8 cellular contexts compared by ENCODE assay signal in genomic region chr9:21709464-21710058, GRCh38.
A peak's percentile ranks its signal among the peaks of the same experiment; 100 is the strongest.
DNase-seq lines count a peak whose midpoint lies in the region; ATAC-seq, FAIRE-seq and TF ChIP-seq lines count a peak whose summit lies in the region.

No MANE protein-coding gene starts in this region.

- H3K27me3 Mint-ChIP-seq in CD8-positive, alpha-beta T cell (ENCODE audit: low read depth), result no peaks in the 10 kb centered on the region
- no peaks in the 10 kb centered on the region for H3K27me3 Mint-ChIP-seq in astrocyte (ENCODE audit: low read depth, unreplicated experiment)

- no peak overlapping the region for H3K4me3 ChIP-seq in CD8-positive, alpha-beta T cell (ENCODE audit: low read depth, low read length)
- H3K4me3 ChIP-seq in RWPE2 (ENCODE audit: severe bottlenecking) (no peak overlapping the region), astrocyte (ENCODE audit: insufficient read depth, low read depth, low read length) (no peak overlapping the region), keratinocyte (ENCODE audit: control insufficient read depth in 2 of 3, extremely low read depth in 1 of 3, insufficient read depth in 2 of 3, low read depth in 1 of 3, low read length in 3 of 3) (no peak overlapping the region)

- no peak overlapping the region for H3K4me3 Mint-ChIP-seq in CD8-positive, alpha-beta T cell
- no peak overlapping the region for H3K4me3 Mint-ChIP-seq in astrocyte (ENCODE audit: unreplicated experiment)

- dilution Hi-C loops in keratinocyte (cut with MboI; ENCODE audit: extremely low pct_ligation_motif_present, low sequenced_read_pairs), result no loop called here

- H3K9me3 Mint-ChIP-seq in CD8-positive, alpha-beta T cell, result no peaks in the 10 kb centered on the region
- no peaks in the 10 kb centered on the region for H3K9me3 Mint-ChIP-seq in astrocyte (ENCODE audit: unreplicated experiment)

- no peak overlapping the region for H3K27ac Mint-ChIP-seq in CD8-positive, alpha-beta T cell
- H3K27ac Mint-ChIP-seq in astrocyte (ENCODE audit: unreplicated experiment), result no peak overlapping the region

- no peaks in the 10 kb centered on the region for H4K20me1 ChIP-seq in astrocyte (ENCODE audit: insufficient read depth, low read length)
- H4K20me1 ChIP-seq in keratinocyte (ENCODE audit: control insufficient read depth, extremely low read depth, insufficient read depth, low read length), result no peaks in the 10 kb centered on the region

- no peak overlapping the region for H3K27ac ChIP-seq in CD8-positive, alpha-beta T cell (ENCODE audit: low read depth, low read length)
- H3K27ac ChIP-seq in RWPE2 (ENCODE audit: poor library complexity, severe bottlenecking) (peak overlapping the region; percentile 96), astrocyte (ENCODE audit: low read depth, low read length) (no peak overlapping the region), keratinocyte (ENCODE audit: control insufficient read depth, insufficient read depth, low read length) (no peak overlapping the region)

- peaks cover 20% of the 10 kb centered on the region for H3K4me1 Mint-ChIP-seq in CD8-positive, alpha-beta T cell (ENCODE audit: low read depth)
- H3K4me1 Mint-ChIP-seq in astrocyte (ENCODE audit: low read depth, unreplicated experiment), result peaks cover 16% of the 10 kb centered on the region

- CTCF ChIA-PET in CD8-positive, alpha-beta T cell (lab: Charles Lee), result interaction anchor here (0.7 to 8.7 kb wide), 36 partner anchors 9 to 1527 kb away, joined by 3 to 85 read pairs (median 4); no protein-coding TSS in a partner anchor

- intact Hi-C loops in CD8-positive, alpha-beta T cell (cut with DNase I, micrococcal nuclease), result loop anchor here (1.0 to 10.0 kb wide), 6 partner anchors 79 to 383 kb away; no protein-coding TSS in a partner anchor

- H3K27me3 ChIP-seq in CD8-positive, alpha-beta T cell (ENCODE audit: insufficient read depth, low read length), result no peaks in the 10 kb centered on the region
- H3K27me3 ChIP-seq in RWPE2 (ENCODE audit: insufficient read depth, poor library complexity, severe bottlenecking) (no peaks in the 10 kb centered on the region), astrocyte (ENCODE audit: insufficient read depth, low read length) (no peaks in the 10 kb centered on the region), keratinocyte (ENCODE audit: control insufficient read depth, extremely low read depth, insufficient read depth, low read length) (no peaks in the 10 kb centered on the region)

- TF ChIP-seq CTCF in CD8-positive, alpha-beta T cell (IDR thresholded peaks at IDR 0.05), result peak; percentile 84
- TF ChIP-seq CTCF in RWPE2 (IDR thresholded peaks at IDR 0.05; ENCODE audit: poor library complexity, severe bottlenecking) (peak; percentile 89), astrocyte (IDR thresholded peaks at IDR 0.05; ENCODE audit: insufficient read depth, low read depth, low read length) (peak; percentile 87), keratinocyte (optimal IDR thresholded peaks at IDR 0.05 in 1 of 3, IDR thresholded peaks at IDR 0.05 in 1 of 3, conservative IDR thresholded peaks at IDR 0.05 in 1 of 3; ENCODE audit: extremely low read depth in 1 of 3, insufficient read depth in 2 of 3, low read length in 3 of 3) (peak; percentile 66 to 88 (median 71))

- H3K79me2 ChIP-seq in astrocyte (ENCODE audit: insufficient read depth, low read length), result no peaks in the 10 kb centered on the region
- H3K79me2 ChIP-seq in keratinocyte (ENCODE audit: control insufficient read depth, insufficient read depth, low read length), result no peaks in the 10 kb centered on the region

- no peak overlapping the region for H3K4me2 ChIP-seq in astrocyte (ENCODE audit: low read length)
- H3K4me2 ChIP-seq in keratinocyte (ENCODE audit: control insufficient read depth, extremely low read depth, insufficient read depth, low read depth, low read length), result no peak overlapping the region

- H3K4me1 ChIP-seq in CD8-positive, alpha-beta T cell (ENCODE audit: insufficient read depth, low read length), result no peaks in the 10 kb centered on the region
- H3K4me1 ChIP-seq in RWPE2 (ENCODE audit: insufficient read depth, poor library complexity, severe bottlenecking), result peaks cover 54% of the 10 kb centered on the region
- peaks cover 13% of the 10 kb centered on the region for H3K4me1 ChIP-seq in astrocyte (ENCODE audit: insufficient read depth, low read length)
- peaks cover 51% of the 10 kb centered on the region for H3K4me1 ChIP-seq in keratinocyte (ENCODE audit: control insufficient read depth, extremely low read depth, insufficient read depth, low read length)

- peak; percentile 70 for FAIRE-seq in GM19239 (lab: Jason Lieb, UNC)
- FAIRE-seq in astrocyte (lab: Jason Lieb, UNC), result peak; percentile 90
- peak; percentile 97 for FAIRE-seq in keratinocyte (lab: Jason Lieb, UNC)
- no peak for FAIRE-seq in urothelium cell line (lab: Jason Lieb, UNC)

- H3K36me3 ChIP-seq in CD8-positive, alpha-beta T cell (ENCODE audit: insufficient read depth, low read length), result no peaks in the 10 kb centered on the region
- H3K36me3 ChIP-seq in RWPE2 (ENCODE audit: low read depth) (no peaks in the 10 kb centered on the region), astrocyte (ENCODE audit: insufficient read depth, low read length) (no peaks in the 10 kb centered on the region), keratinocyte (ENCODE audit: control insufficient read depth in 2 of 2, extremely low read depth in 1 of 2, insufficient read depth in 2 of 2, low read length in 2 of 2) (no peaks in the 10 kb centered on the region)

- DNase-seq in CD8-positive, alpha-beta T cell, result peak; percentile 35 to 75 (median 47)
- DNase-seq in GM19239 (ENCODE audit: insufficient read length, low spot score) (peak; percentile 9), RWPE2 (ENCODE audit: low spot score) (no peak), astrocyte (ENCODE audit: low read depth) (no peak), keratinocyte (ENCODE audit: low read depth, low spot score) (peak; percentile 49), urothelium cell line (ENCODE audit: low spot score) (no peak)
- DNase-seq in stimulated activated CD4-positive, alpha-beta T cell treated with anti-CD3 and anti-CD28 coated beads, Interleukin-4, amount 100 ng/mL, for 48 hours (ENCODE audit: low read depth in 2 of 2), result peak; percentile 53 to 67

- POLR2A ChIA-PET in CD8-positive, alpha-beta T cell (lab: Charles Lee), result no interaction called here

- ATAC-seq in CD8-positive, alpha-beta T cell, result peak; percentile 81
- ATAC-seq in HG03460 (IDR thresholded peaks at IDR 0.05; ENCODE audit: unreplicated experiment) (peak; percentile 74), RWPE2 (ENCODE audit: low read depth) (no peak; the same call in 2 of the 3 replicates)

- no peaks in the 10 kb centered on the region for H3K36me3 Mint-ChIP-seq in CD8-positive, alpha-beta T cell
- H3K36me3 Mint-ChIP-seq in astrocyte (ENCODE audit: low read depth, unreplicated experiment), result no peaks in the 10 kb centered on the region

- no peaks in the 10 kb centered on the region for H3K9me1 ChIP-seq in keratinocyte (ENCODE audit: control insufficient read depth, extremely low read depth, insufficient read depth, low read length)

- no peak overlapping the region for H2AFZ ChIP-seq in astrocyte (ENCODE audit: low read depth, low read length)
- no peak overlapping the region for H2AFZ ChIP-seq in keratinocyte (ENCODE audit: control insufficient read depth, low read length)

- H3K9ac ChIP-seq in astrocyte (ENCODE audit: low read length), result no peak overlapping the region
- no peak overlapping the region for H3K9ac ChIP-seq in keratinocyte (ENCODE audit: control insufficient read depth, extremely low read depth, insufficient read depth, low read length)

- no peaks in the 10 kb centered on the region for H3K9me3 ChIP-seq in CD8-positive, alpha-beta T cell (ENCODE audit: low read length)
- H3K9me3 ChIP-seq in RWPE2 (ENCODE audit: severe bottlenecking) (no peaks in the 10 kb centered on the region), astrocyte (ENCODE audit: insufficient read depth, low read depth, low read length) (no peaks in the 10 kb centered on the region), keratinocyte (ENCODE audit: control insufficient read depth, low read depth, low read length) (no peaks in the 10 kb centered on the region)

Comparison
In these comparisons a context has a peak if more than half of its experiments do, and no peak if none do; other contexts are left out.
1. DNase-seq: peak in CD8-positive, alpha-beta T cell (7 of 7), GM19239 (single experiment), keratinocyte (single experiment) and stimulated activated CD4-positive, alpha-beta T cell treated with anti-CD3 and anti-CD28 coated beads, Interleukin-4, amount 100 ng/mL, for 48 hours (2 of 2); none in RWPE2 (single experiment), astrocyte (single experiment) and urothelium cell line (single experiment).
2. Peak in every context shown above with its lines, with median percentiles within 50 percentile points of each other: CTCF ChIP-seq.